Comparison of ENCODE assay signal across 14 cellular contexts in genomic region chr16:56269276-56269675, GRCh38.
DNase-seq lines count a peak whose midpoint lies in the region; TF ChIP-seq lines count a peak whose summit lies in the region.
"Had no signal": no experiment of that assay in that cellular context is flagged by ENCODE, and none has a peak within 500 bp of the region (broad histone marks: within the 10 kb centered on the region; RNA-seq: fewer than 3 reads in every experiment).

No MANE protein-coding gene starts in this region.

- H3K27me3 ChIP-seq in H9 (ENCODE audit: insufficient read depth, low read length) (no peaks in the 10 kb centered on the region), brain microvascular endothelial cell (replicated peaks) (no peaks in the 10 kb centered on the region), skeletal muscle tissue (ENCODE audit: control insufficient read depth in 3 of 3, insufficient read depth in 3 of 3, low read length in 3 of 3) (peaks cover 0 to 2% (median 0%) of the 10 kb centered on the region in 3 donors), HAP-1 (ENCODE audit: low read depth) (no peaks in the 10 kb centered on the region)

- peaks cover 11% of the 10 kb centered on the region in 2 experiments for H3K9me3 Mint-ChIP-seq in H9
- H3K9me3 Mint-ChIP-seq: activated naive CD8-positive, alpha-beta T cell treated with anti-CD3 and anti-CD28 coated beads, Interleukin-2, amount 10 ng/mL, durations not matched to agents 7 days and 5 days had no signal

- H3K14ac ChIP-seq in H9 (ENCODE audit: insufficient read depth, low read length) = no peak overlapping the region

- no peak overlapping the region for H2BK20ac ChIP-seq in H9 (ENCODE audit: low read depth, low read length, poor library complexity, severe bottlenecking)

- H3K79me2 ChIP-seq in H9 (ENCODE audit: insufficient read depth, low read length) = no peaks in the 10 kb centered on the region

- H4K5ac ChIP-seq in H9 (ENCODE audit: insufficient read length, low read depth, low read length) = no peak overlapping the region

- H3K4me2 ChIP-seq in H9 (ENCODE audit: insufficient read depth, insufficient read length, low read length) = no peak overlapping the region

- H3K18ac ChIP-seq in H9 (ENCODE audit: insufficient read length, low read depth, low read length) = peak overlapping the region; percentile 3

- no peaks in the 10 kb centered on the region for H3K79me1 ChIP-seq in H9 (ENCODE audit: insufficient read depth, low read depth, low read length, poor library complexity, severe bottlenecking)

- no peak overlapping the region for H4K91ac ChIP-seq in H9 (ENCODE audit: insufficient read length, low read depth, low read length)

- H3K23me2 ChIP-seq in H9 (ENCODE audit: insufficient read length, low read depth, low read length, poor library complexity, severe bottlenecking) = no peaks in the 10 kb centered on the region

- no peak overlapping the region for H2BK12ac ChIP-seq in H9 (ENCODE audit: insufficient read length, low read depth, low read length)

- H2BK15ac ChIP-seq in H9 (ENCODE audit: low read depth, low read length) = no peak overlapping the region

- H3K23ac ChIP-seq in H9 (ENCODE audit: insufficient read length, low read depth, low read length) = no peak overlapping the region

- peaks cover 6 to 12% (median 7%) of the 10 kb centered on the region in 3 experiments for H3K36me3 Mint-ChIP-seq in H9 (ENCODE audit: insufficient read depth in 1 of 3, low read depth in 3 of 3)
- H3K36me3 Mint-ChIP-seq: activated naive CD8-positive, alpha-beta T cell treated with anti-CD3 and anti-CD28 coated beads, Interleukin-2, amount 10 ng/mL, durations not matched to agents 7 days and 5 days had no signal

- H2BK120ac ChIP-seq in H9 (ENCODE audit: low read depth, low read length, poor library complexity, severe bottlenecking) = no peak overlapping the region

- H3K27ac ChIP-seq in H9 (ENCODE audit: insufficient read length, low read depth, low read length) = no peak overlapping the region
- peak overlapping the region; percentile 68 for H3K27ac ChIP-seq in brain microvascular endothelial cell
- H3K27ac ChIP-seq in skeletal muscle tissue (ENCODE audit: low read depth, low read length) = peak overlapping the region; percentile 52
- H3K27ac ChIP-seq: VCaP had no signal

- no peak overlapping the region for H3K9ac ChIP-seq in H9 (ENCODE audit: extremely low read depth, insufficient read length, low read length)
- peak overlapping the region in 2 of 3 donors; percentile 32 to 57 for H3K9ac ChIP-seq in skeletal muscle tissue (ENCODE audit: low read depth in 1 of 3, low read length in 3 of 3)

- H3K4me1 ChIP-seq in H9 (ENCODE audit: insufficient read depth, low read length) (peaks cover 6% of the 10 kb centered on the region; the same call in 1 of the 2 replicates), skeletal muscle tissue (ENCODE audit: control insufficient read depth in 3 of 3, insufficient read depth in 3 of 3, low read length in 3 of 3) (peaks cover 9 to 14% (median 12%) of the 10 kb centered on the region in 3 donors), HAP-1 (no peaks in the 10 kb centered on the region)

- peaks cover 15 to 25% of the 10 kb centered on the region in 2 experiments for H3K4me1 Mint-ChIP-seq in H9
- H3K4me1 Mint-ChIP-seq: activated naive CD8-positive, alpha-beta T cell treated with anti-CD3 and anti-CD28 coated beads, Interleukin-2, amount 10 ng/mL, durations not matched to agents 7 days and 5 days had no signal

- H3T11ph ChIP-seq in H9 (ENCODE audit: low read length) = no peak overlapping the region

- H3K36me3 ChIP-seq in brain microvascular endothelial cell (replicated peaks) (no peaks in the 10 kb centered on the region), skeletal muscle tissue (ENCODE audit: control insufficient read depth in 3 of 3, insufficient read depth in 3 of 3, low read length in 3 of 3) (no peaks in the 10 kb centered on the region), HAP-1 (replicated peaks) (no peaks in the 10 kb centered on the region)

- no peak overlapping the region for H2AFZ ChIP-seq in H9 (ENCODE audit: low read length)

- DNase-seq in H9 = no peak
- DNase-seq in brain microvascular endothelial cell = no peak
- peak; percentile 45 for DNase-seq in left kidney (ENCODE audit: low read depth, low spot score)
- DNase-seq in NCI-H187 treated with DMSO at 0.1 percent for 48 hours (lab: John Stamatoyannopoulos, UW) = no peak
- no peak for DNase-seq in activated effector memory CD4-positive, alpha-beta T cell treated with anti-CD3 and anti-CD28 coated beads, Interleukin-2, amount 50 U/mL, for 16 hours
- no peak for DNase-seq in NOMO-1 treated with DMSO at 0.1 percent for 48 hours (lab: John Stamatoyannopoulos, UW; ENCODE audit: unreplicated experiment)
- no peak for DNase-seq in HAP-1 (ENCODE audit: low spot score in 2 of 2)
- DNase-seq: activated naive CD8-positive, alpha-beta T cell treated with anti-CD3 and anti-CD28 coated beads, Interleukin-2, amount 10 ng/mL, durations not matched to agents 7 days and 5 days; CD4-positive, alpha-beta memory T cell; dermis blood vessel endothelial cell; foreskin fibroblast; kidney had no signal

- no peak overlapping the region for H3K4me3 Mint-ChIP-seq in H9
- H3K4me3 Mint-ChIP-seq: activated naive CD8-positive, alpha-beta T cell treated with anti-CD3 and anti-CD28 coated beads, Interleukin-2, amount 10 ng/mL, durations not matched to agents 7 days and 5 days; CD4-positive, alpha-beta memory T cell had no signal

- no peak overlapping the region for H2BK5ac ChIP-seq in H9 (ENCODE audit: insufficient read length, low read length)

- in situ Hi-C loops in brain microvascular endothelial cell (cut with HindIII; ENCODE audit: low pct_ligation_motif_present, low sequenced_read_pairs) = no loop called here
- in situ Hi-C loops in HAP-1 (cut with MboI; ENCODE audit: low sequenced_read_pairs) = no loop called here

- no CpG with 5 or more reads among the region's 13 CpGs for WGBS in H9 (ENCODE audit: extremely low coverage, insufficient read length, low lambda C conversion rate)

- no peak overlapping the region for H2AK5ac ChIP-seq in H9 (ENCODE audit: insufficient read length, low read length)

- no peak overlapping the region for H4K8ac ChIP-seq in H9 (replicated peaks; ENCODE audit: insufficient read length, low read depth, low read length)

- H3K4ac ChIP-seq in H9 (ENCODE audit: low read depth, low read length) = no peak overlapping the region; the same call in 1 of the 2 replicates

- TF ChIP-seq CTCF in H9 (conservative IDR thresholded peaks at IDR 0.05) (no peak), brain microvascular endothelial cell (IDR thresholded peaks at IDR 0.05; ENCODE audit: low read depth, low read length, missing control alignments) (no peak)

- peak overlapping the region in 2 of 3 experiments; percentile 9 to 82; a peak in 3 of 7 replicates for H3K27ac Mint-ChIP-seq in H9
- H3K27ac Mint-ChIP-seq: activated naive CD8-positive, alpha-beta T cell treated with anti-CD3 and anti-CD28 coated beads, Interleukin-2, amount 10 ng/mL, durations not matched to agents 7 days and 5 days had no signal

- no peaks in the 10 kb centered on the region for H4K20me1 ChIP-seq in H9 (ENCODE audit: control insufficient read depth, insufficient read depth, insufficient read length)

- no peak overlapping the region for H3K56ac ChIP-seq in H9 (ENCODE audit: insufficient read length, low read depth, low read length)

- H3K4me3 ChIP-seq in brain microvascular endothelial cell (ENCODE audit: low read depth, low read length) = no peak overlapping the region
- H3K4me3 ChIP-seq in skeletal muscle tissue (ENCODE audit: low read length in 3 of 3) = peak overlapping the region in 1 of 3 donors; percentile 13
- no peak overlapping the region for H3K4me3 ChIP-seq in HAP-1

- H3K9me3 ChIP-seq in H9 (ENCODE audit: control insufficient read depth, low read depth, low read length) (no peaks in the 10 kb centered on the region), skeletal muscle tissue (ENCODE audit: control insufficient read depth in 3 of 3, low read length in 3 of 3) (no peaks in the 10 kb centered on the region), HAP-1 (no peaks in the 10 kb centered on the region)

- H3K27me3 Mint-ChIP-seq in H9 (ENCODE audit: low read depth) = no peaks in the 10 kb centered on the region; the same call in 1 of the 2 replicates
- H3K27me3 Mint-ChIP-seq: CD4-positive, alpha-beta memory T cell had no signal
